12 cellular contexts compared by ENCODE assay signal in genomic region chr2:198321522-198322088, GRCh38.
"Had no signal": no experiment of that assay in that cellular context is flagged by ENCODE, and none has a peak within 500 bp of the region (broad histone marks: within the 10 kb centered on the region; RNA-seq: fewer than 3 reads in every experiment).

No MANE protein-coding gene starts in this region.

- H3K4me3 ChIP-seq: pancreas, tibial artery had no signal

- H3K36me3 ChIP-seq: pancreas, tibial artery had no signal

- DNase-seq: activated CD4-positive, alpha-beta T cell treated with anti-CD3 and anti-CD28 coated beads, Interleukin-2, amount 10 ng/mL, durations not matched to agents 24 days and 14 days; activated CD4-positive, CD25-positive, alpha-beta regulatory T cell; activated CD8-positive, alpha-beta memory T cell treated with anti-CD3 and anti-CD28 coated beads, Interleukin-2, amount 50 U/mL, for 4 hours; activated CD8-positive, alpha-beta T cell treated with anti-CD3 and anti-CD28 coated beads, Interleukin-2, amount 10 ng/mL, durations not matched to agents 7 days and 5 days; activated naive CD8-positive, alpha-beta T cell treated with anti-CD3 and anti-CD28 coated beads, Interleukin-2, amount 10 ng/mL, durations not matched to agents 7 days and 5 days; activated T-cell treated with anti-CD3 and anti-CD28 coated beads, Interleukin-2, amount 50 U/mL, for 72 hours; cerebellar nuclear complex; effector memory CD4-positive, alpha-beta T cell; naive thymus-derived CD4-positive, alpha-beta T cell; pancreas; T-helper 2 cell; tibial artery had no signal

- H3K9me3 ChIP-seq: pancreas, tibial artery had no signal

- H3K4me1 ChIP-seq: pancreas, tibial artery had no signal

- H3K27ac ChIP-seq: pancreas, tibial artery had no signal
